Comparison of ENCODE assay signal across 1 cellular context in the genomic region with DNA sequence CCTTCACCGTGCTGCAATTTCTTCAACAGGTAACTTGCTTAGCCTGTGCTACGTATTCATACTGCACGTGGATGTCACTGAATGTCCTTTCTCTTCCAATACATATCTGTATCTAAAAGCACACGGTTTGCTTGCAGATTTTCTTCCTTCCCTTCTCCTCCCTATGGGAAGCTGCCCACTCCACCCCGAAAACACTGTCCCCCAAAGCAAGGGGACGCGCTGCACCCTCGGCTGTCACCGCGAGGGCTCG.
TF ChIP-seq lines count a peak whose summit lies in the region.

No MANE protein-coding gene starts in this region.

TF ChIP-seq in HepG2, 621 proteins besides CTCF, POLR2A, EP300 and RAD21 (continued from another document and continues in another):
- TF ChIP-seq, protein P1, sequence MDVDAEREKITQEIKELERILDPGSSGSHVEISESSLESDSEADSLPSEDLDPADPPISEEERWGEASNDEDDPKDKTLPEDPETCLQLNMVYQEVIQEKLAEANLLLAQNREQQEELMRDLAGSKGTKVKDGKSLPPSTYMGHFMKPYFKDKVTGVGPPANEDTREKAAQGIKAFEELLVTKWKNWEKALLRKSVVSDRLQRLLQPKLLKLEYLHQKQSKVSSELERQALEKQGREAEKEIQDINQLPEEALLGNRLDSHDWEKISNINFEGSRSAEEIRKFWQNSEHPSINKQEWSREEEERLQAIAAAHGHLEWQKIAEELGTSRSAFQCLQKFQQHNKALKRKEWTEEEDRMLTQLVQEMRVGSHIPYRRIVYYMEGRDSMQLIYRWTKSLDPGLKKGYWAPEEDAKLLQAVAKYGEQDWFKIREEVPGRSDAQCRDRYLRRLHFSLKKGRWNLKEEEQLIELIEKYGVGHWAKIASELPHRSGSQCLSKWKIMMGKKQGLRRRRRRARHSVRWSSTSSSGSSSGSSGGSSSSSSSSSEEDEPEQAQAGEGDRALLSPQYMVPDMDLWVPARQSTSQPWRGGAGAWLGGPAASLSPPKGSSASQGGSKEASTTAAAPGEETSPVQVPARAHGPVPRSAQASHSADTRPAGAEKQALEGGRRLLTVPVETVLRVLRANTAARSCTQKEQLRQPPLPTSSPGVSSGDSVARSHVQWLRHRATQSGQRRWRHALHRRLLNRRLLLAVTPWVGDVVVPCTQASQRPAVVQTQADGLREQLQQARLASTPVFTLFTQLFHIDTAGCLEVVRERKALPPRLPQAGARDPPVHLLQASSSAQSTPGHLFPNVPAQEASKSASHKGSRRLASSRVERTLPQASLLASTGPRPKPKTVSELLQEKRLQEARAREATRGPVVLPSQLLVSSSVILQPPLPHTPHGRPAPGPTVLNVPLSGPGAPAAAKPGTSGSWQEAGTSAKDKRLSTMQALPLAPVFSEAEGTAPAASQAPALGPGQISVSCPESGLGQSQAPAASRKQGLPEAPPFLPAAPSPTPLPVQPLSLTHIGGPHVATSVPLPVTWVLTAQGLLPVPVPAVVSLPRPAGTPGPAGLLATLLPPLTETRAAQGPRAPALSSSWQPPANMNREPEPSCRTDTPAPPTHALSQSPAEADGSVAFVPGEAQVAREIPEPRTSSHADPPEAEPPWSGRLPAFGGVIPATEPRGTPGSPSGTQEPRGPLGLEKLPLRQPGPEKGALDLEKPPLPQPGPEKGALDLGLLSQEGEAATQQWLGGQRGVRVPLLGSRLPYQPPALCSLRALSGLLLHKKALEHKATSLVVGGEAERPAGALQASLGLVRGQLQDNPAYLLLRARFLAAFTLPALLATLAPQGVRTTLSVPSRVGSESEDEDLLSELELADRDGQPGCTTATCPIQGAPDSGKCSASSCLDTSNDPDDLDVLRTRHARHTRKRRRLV (CRISPR knock-in tag; IDR thresholded peaks at IDR 0.05) = no peak
- TF ChIP-seq ZNF441 (CRISPR knock-in tag; IDR thresholded peaks at IDR 0.05; ENCODE audit: borderline replicate concordance) = peak; percentile 47; the same call in 1 of the 2 replicates
- TF ChIP-seq JUND (CRISPR knock-in tag; IDR thresholded peaks at IDR 0.05) = no peak
- TF ChIP-seq, protein P2, sequence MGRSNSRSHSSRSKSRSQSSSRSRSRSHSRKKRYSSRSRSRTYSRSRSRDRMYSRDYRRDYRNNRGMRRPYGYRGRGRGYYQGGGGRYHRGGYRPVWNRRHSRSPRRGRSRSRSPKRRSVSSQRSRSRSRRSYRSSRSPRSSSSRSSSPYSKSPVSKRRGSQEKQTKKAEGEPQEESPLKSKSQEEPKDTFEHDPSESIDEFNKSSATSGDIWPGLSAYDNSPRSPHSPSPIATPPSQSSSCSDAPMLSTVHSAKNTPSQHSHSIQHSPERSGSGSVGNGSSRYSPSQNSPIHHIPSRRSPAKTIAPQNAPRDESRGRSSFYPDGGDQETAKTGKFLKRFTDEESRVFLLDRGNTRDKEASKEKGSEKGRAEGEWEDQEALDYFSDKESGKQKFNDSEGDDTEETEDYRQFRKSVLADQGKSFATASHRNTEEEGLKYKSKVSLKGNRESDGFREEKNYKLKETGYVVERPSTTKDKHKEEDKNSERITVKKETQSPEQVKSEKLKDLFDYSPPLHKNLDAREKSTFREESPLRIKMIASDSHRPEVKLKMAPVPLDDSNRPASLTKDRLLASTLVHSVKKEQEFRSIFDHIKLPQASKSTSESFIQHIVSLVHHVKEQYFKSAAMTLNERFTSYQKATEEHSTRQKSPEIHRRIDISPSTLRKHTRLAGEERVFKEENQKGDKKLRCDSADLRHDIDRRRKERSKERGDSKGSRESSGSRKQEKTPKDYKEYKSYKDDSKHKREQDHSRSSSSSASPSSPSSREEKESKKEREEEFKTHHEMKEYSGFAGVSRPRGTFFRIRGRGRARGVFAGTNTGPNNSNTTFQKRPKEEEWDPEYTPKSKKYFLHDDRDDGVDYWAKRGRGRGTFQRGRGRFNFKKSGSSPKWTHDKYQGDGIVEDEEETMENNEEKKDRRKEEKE (IDR thresholded peaks at IDR 0.05) = no peak
- TF ChIP-seq ZNF292 (CRISPR knock-in tag; IDR thresholded peaks at IDR 0.05; ENCODE audit: borderline replicate concordance, low read depth) = peak; percentile 38; the same call in 1 of the 2 replicates
- TF ChIP-seq ZNF883 (CRISPR knock-in tag; IDR thresholded peaks at IDR 0.05; ENCODE audit: not compliant biosample characterization) = no peak
- TF ChIP-seq, protein P3, sequence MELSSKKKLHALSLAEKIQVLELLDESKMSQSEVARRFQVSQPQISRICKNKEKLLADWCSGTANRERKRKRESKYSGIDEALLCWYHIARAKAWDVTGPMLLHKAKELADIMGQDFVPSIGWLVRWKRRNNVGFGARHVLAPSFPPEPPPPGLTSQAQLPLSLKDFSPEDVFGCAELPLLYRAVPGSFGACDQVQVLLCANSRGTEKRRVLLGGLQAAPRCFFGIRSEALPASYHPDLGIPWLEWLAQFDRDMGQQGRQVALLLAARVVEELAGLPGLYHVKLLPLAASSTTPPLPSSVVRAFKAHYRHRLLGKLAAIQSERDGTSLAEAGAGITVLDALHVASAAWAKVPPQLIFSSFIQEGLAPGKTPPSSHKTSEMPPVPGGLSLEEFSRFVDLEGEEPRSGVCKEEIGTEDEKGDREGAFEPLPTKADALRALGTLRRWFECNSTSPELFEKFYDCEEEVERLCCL (CRISPR knock-in tag; IDR thresholded peaks at IDR 0.05; ENCODE audit: borderline replicate concordance) = no peak
- TF ChIP-seq FOXC1 (CRISPR knock-in tag; IDR thresholded peaks at IDR 0.05; ENCODE audit: borderline replicate concordance) = no peak
- no peak for TF ChIP-seq HDAC6 (IDR thresholded peaks at IDR 0.05; ENCODE audit: low read depth, low read length)
- TF ChIP-seq, protein P4, sequence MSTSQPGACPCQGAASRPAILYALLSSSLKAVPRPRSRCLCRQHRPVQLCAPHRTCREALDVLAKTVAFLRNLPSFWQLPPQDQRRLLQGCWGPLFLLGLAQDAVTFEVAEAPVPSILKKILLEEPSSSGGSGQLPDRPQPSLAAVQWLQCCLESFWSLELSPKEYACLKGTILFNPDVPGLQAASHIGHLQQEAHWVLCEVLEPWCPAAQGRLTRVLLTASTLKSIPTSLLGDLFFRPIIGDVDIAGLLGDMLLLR (CRISPR knock-in tag; IDR thresholded peaks at IDR 0.05) = no peak
- TF ChIP-seq ZNF83 (CRISPR knock-in tag; IDR thresholded peaks at IDR 0.05; ENCODE audit: borderline replicate concordance) = no peak
- TF ChIP-seq, protein P5, sequence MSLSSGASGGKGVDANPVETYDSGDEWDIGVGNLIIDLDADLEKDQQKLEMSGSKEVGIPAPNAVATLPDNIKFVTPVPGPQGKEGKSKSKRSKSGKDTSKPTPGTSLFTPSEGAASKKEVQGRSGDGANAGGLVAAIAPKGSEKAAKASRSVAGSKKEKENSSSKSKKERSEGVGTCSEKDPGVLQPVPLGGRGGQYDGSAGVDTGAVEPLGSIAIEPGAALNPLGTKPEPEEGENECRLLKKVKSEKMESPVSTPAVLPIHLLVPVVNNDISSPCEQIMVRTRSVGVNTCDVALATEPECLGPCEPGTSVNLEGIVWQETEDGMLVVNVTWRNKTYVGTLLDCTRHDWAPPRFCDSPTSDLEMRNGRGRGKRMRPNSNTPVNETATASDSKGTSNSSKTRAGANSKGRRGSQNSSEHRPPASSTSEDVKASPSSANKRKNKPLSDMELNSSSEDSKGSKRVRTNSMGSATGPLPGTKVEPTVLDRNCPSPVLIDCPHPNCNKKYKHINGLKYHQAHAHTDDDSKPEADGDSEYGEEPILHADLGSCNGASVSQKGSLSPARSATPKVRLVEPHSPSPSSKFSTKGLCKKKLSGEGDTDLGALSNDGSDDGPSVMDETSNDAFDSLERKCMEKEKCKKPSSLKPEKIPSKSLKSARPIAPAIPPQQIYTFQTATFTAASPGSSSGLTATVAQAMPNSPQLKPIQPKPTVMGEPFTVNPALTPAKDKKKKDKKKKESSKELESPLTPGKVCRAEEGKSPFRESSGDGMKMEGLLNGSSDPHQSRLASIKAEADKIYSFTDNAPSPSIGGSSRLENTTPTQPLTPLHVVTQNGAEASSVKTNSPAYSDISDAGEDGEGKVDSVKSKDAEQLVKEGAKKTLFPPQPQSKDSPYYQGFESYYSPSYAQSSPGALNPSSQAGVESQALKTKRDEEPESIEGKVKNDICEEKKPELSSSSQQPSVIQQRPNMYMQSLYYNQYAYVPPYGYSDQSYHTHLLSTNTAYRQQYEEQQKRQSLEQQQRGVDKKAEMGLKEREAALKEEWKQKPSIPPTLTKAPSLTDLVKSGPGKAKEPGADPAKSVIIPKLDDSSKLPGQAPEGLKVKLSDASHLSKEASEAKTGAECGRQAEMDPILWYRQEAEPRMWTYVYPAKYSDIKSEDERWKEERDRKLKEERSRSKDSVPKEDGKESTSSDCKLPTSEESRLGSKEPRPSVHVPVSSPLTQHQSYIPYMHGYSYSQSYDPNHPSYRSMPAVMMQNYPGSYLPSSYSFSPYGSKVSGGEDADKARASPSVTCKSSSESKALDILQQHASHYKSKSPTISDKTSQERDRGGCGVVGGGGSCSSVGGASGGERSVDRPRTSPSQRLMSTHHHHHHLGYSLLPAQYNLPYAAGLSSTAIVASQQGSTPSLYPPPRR (CRISPR knock-in tag; IDR thresholded peaks at IDR 0.05; ENCODE audit: borderline replicate concordance) = 0 out of 2 replicates have a peak, but pooled peaks have one; percentile 19
- peak; percentile 57; the same call in 1 of the 2 replicates for TF ChIP-seq KLF9 (CRISPR knock-in tag; IDR thresholded peaks at IDR 0.05; ENCODE audit: low read depth)
- TF ChIP-seq ZNF543 (CRISPR knock-in tag; IDR thresholded peaks at IDR 0.05) = no peak
- no peak; the same call in 1 of the 2 replicates for TF ChIP-seq FOXA3 (CRISPR knock-in tag; IDR thresholded peaks at IDR 0.05)
- TF ChIP-seq, protein P6, sequence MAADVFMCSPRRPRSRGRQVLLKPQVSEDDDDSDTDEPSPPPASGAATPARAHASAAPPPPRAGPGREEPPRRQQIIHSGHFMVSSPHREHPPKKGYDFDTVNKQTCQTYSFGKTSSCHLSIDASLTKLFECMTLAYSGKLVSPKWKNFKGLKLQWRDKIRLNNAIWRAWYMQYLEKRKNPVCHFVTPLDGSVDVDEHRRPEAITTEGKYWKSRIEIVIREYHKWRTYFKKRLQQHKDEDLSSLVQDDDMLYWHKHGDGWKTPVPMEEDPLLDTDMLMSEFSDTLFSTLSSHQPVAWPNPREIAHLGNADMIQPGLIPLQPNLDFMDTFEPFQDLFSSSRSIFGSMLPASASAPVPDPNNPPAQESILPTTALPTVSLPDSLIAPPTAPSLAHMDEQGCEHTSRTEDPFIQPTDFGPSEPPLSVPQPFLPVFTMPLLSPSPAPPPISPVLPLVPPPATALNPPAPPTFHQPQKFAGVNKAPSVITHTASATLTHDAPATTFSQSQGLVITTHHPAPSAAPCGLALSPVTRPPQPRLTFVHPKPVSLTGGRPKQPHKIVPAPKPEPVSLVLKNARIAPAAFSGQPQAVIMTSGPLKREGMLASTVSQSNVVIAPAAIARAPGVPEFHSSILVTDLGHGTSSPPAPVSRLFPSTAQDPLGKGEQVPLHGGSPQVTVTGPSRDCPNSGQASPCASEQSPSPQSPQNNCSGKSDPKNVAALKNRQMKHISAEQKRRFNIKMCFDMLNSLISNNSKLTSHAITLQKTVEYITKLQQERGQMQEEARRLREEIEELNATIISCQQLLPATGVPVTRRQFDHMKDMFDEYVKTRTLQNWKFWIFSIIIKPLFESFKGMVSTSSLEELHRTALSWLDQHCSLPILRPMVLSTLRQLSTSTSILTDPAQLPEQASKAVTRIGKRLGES (CRISPR knock-in tag; IDR thresholded peaks at IDR 0.05; ENCODE audit: borderline replicate concordance) = no peak
- no peak for TF ChIP-seq TP53 (CRISPR knock-in tag; conservative IDR thresholded peaks at IDR 0.05)
- TF ChIP-seq, protein P7, sequence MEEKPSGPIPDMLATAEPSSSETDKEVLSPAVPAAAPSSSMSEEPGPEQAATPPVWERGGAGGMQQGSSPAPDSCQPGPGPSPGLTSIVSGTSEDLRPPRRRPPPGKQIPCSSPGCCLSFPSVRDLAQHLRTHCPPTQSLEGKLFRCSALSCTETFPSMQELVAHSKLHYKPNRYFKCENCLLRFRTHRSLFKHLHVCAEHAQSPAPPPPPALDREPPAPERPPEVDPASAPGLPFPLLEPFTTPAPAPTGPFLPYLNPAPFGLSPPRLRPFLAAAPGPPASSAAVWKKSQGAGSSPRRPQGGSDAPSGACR (CRISPR knock-in tag; IDR thresholded peaks at IDR 0.05) = no peak
- peak; percentile 66; the same call in 1 of the 2 replicates for TF ChIP-seq RARG (CRISPR knock-in tag; IDR thresholded peaks at IDR 0.05; ENCODE audit: low read depth)
- no peak for TF ChIP-seq ZNF24 (IDR thresholded peaks at IDR 0.05)
- no peak for TF ChIP-seq ZNF333 (CRISPR knock-in tag; IDR thresholded peaks at IDR 0.05; ENCODE audit: borderline replicate concordance)
- TF ChIP-seq BRD4 (CRISPR knock-in tag; IDR thresholded peaks at IDR 0.05) = no peak
- TF ChIP-seq ZNF850 (CRISPR knock-in tag; conservative IDR thresholded peaks at IDR 0.05) = no peak
- TF ChIP-seq, protein P8, sequence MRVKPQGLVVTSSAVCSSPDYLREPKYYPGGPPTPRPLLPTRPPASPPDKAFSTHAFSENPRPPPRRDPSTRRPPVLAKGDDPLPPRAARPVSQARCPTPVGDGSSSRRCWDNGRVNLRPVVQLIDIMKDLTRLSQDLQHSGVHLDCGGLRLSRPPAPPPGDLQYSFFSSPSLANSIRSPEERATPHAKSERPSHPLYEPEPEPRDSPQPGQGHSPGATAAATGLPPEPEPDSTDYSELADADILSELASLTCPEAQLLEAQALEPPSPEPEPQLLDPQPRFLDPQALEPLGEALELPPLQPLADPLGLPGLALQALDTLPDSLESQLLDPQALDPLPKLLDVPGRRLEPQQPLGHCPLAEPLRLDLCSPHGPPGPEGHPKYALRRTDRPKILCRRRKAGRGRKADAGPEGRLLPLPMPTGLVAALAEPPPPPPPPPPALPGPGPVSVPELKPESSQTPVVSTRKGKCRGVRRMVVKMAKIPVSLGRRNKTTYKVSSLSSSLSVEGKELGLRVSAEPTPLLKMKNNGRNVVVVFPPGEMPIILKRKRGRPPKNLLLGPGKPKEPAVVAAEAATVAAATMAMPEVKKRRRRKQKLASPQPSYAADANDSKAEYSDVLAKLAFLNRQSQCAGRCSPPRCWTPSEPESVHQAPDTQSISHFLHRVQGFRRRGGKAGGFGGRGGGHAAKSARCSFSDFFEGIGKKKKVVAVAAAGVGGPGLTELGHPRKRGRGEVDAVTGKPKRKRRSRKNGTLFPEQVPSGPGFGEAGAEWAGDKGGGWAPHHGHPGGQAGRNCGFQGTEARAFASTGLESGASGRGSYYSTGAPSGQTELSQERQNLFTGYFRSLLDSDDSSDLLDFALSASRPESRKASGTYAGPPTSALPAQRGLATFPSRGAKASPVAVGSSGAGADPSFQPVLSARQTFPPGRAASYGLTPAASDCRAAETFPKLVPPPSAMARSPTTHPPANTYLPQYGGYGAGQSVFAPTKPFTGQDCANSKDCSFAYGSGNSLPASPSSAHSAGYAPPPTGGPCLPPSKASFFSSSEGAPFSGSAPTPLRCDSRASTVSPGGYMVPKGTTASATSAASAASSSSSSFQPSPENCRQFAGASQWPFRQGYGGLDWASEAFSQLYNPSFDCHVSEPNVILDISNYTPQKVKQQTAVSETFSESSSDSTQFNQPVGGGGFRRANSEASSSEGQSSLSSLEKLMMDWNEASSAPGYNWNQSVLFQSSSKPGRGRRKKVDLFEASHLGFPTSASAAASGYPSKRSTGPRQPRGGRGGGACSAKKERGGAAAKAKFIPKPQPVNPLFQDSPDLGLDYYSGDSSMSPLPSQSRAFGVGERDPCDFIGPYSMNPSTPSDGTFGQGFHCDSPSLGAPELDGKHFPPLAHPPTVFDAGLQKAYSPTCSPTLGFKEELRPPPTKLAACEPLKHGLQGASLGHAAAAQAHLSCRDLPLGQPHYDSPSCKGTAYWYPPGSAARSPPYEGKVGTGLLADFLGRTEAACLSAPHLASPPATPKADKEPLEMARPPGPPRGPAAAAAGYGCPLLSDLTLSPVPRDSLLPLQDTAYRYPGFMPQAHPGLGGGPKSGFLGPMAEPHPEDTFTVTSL (CRISPR knock-in tag; IDR thresholded peaks at IDR 0.05; ENCODE audit: borderline replicate concordance) = no peak
- no peak for TF ChIP-seq MAFK (conservative IDR thresholded peaks at IDR 0.05 in 1 of 2, IDR thresholded peaks at IDR 0.05 in 1 of 2; ENCODE audit: low read length in 2 of 2)
- no peak for TF ChIP-seq SNAPC2 (CRISPR knock-in tag; IDR thresholded peaks at IDR 0.05)
- 0 out of 2 replicates have a peak, but pooled peaks have one; percentile 73 for TF ChIP-seq ZFP36L1 (CRISPR knock-in tag; IDR thresholded peaks at IDR 0.05)
- TF ChIP-seq NBN (conservative IDR thresholded peaks at IDR 0.05) = no peak
- no peak for TF ChIP-seq HNRNPUL1 (IDR thresholded peaks at IDR 0.05; ENCODE audit: low read depth, low read length)
- no peak for TF ChIP-seq ZNF547 (CRISPR knock-in tag; IDR thresholded peaks at IDR 0.05)
